ENCODE assay signal across 12 cellular contexts in genomic region chr1:22204989-22205913, GRCh38.
DNase-seq lines count a peak whose midpoint lies in the region; ATAC-seq, FAIRE-seq and TF ChIP-seq lines count a peak whose summit lies in the region.
"Had no signal": no experiment of that assay in that cellular context is flagged by ENCODE, and none has a peak within 500 bp of the region (broad histone marks: within the 10 kb centered on the region; RNA-seq: fewer than 3 reads in every experiment).

No MANE protein-coding gene starts in this region.

- H3K79me2 ChIP-seq in K562 (ENCODE audit: control insufficient read depth, insufficient read depth, low read length): no peaks in the 10 kb centered on the region

- peaks cover 6% of the 10 kb centered on the region for H3K9me1 ChIP-seq in K562 (ENCODE audit: control insufficient read depth, insufficient read depth, low read length)

- in situ Hi-C loops in K562 (cut with MboI): no loop called here

- ATAC-seq in K562 (no peak), mucosa of descending colon (peak; percentile 25)
- ATAC-seq: psoas muscle had no signal

- no peaks in the 10 kb centered on the region for H3K4me1 ChIP-seq in K562 (replicated peaks in 1 of 2; ENCODE audit: control insufficient read depth in 2 of 2, insufficient read depth in 2 of 2, low read length in 2 of 2)
- H3K4me1 ChIP-seq in mucosa of descending colon (ENCODE audit: low read depth): no peaks in the 10 kb centered on the region
- no peaks in the 10 kb centered on the region for H3K4me1 ChIP-seq in effector memory CD4-positive, alpha-beta T cell (ENCODE audit: control insufficient read depth, insufficient read depth, low read length, poor library complexity, severe bottlenecking)
- H3K4me1 ChIP-seq: psoas muscle had no signal

- H4K20me1 ChIP-seq in K562 (replicated peaks; ENCODE audit: control insufficient read depth, insufficient read depth, low read length): peaks cover under 1% of the 10 kb centered on the region

- FAIRE-seq in K562 (lab: Jason Lieb, UNC): no peak

- no peak overlapping the region for H2AFZ ChIP-seq in K562 (ENCODE audit: low read depth, low read length)

- intact Hi-C loops in K562 (cut with micrococcal nuclease): loop anchor here (5.0 kb wide), 1 partner anchor 73 kb away; no protein-coding TSS in a partner anchor
- intact Hi-C loops in mucosa of descending colon (cut with DNase I, micrococcal nuclease): no loop called here

- peaks cover 38 to 54% of the 10 kb centered on the region in 2 experiments; a peak in 4 of 5 replicates for H3K27me3 ChIP-seq in K562 (ENCODE audit: control insufficient read depth in 2 of 2, insufficient read depth in 2 of 2, low read length in 2 of 2)
- peaks cover 10% of the 10 kb centered on the region for H3K27me3 ChIP-seq in effector memory CD4-positive, alpha-beta T cell (replicated peaks; ENCODE audit: control insufficient read depth, insufficient read depth, low read length, poor library complexity, severe bottlenecking)

- DNase-seq in AG10803 (ENCODE audit: low read depth): peak; percentile 37
- no peak for DNase-seq in K562 (ENCODE audit: extremely low read depth in 1 of 4, low spot score in 3 of 4)
- peak in 1 of 3 donors; percentile 19 for DNase-seq in mucosa of descending colon
- no peak for DNase-seq in effector memory CD4-positive, alpha-beta T cell
- no peak for DNase-seq in GM19238 (ENCODE audit: insufficient read length, low spot score)
- DNase-seq in SIG-M5 (lab: John Stamatoyannopoulos, UW): no peak
- DNase-seq in NCI-H1105 (lab: John Stamatoyannopoulos, UW): no peak
- DNase-seq: activated naive CD4-positive, alpha-beta T cell treated with Interleukin-2 at 50 U/mL for 16 hours; NCI-H1105 treated with DMSO at 0.1 percent for 48 hours; NCI-H345 had no signal

- no TSS peak for BruUV-seq in K562 (replicated peaks; lab: Mats Ljungman, UMichigan)

- no peak overlapping the region for H3K9ac ChIP-seq in K562 (ENCODE audit: insufficient read depth in 1 of 2, low read depth in 2 of 2, low read length in 2 of 2)

- no peaks in the 10 kb centered on the region for H3K36me3 ChIP-seq in K562 (ENCODE audit: control insufficient read depth, insufficient read depth, low read length)
- no peaks in the 10 kb centered on the region for H3K36me3 ChIP-seq in mucosa of descending colon (ENCODE audit: low read depth)
- H3K36me3 ChIP-seq in effector memory CD4-positive, alpha-beta T cell (ENCODE audit: control insufficient read depth, insufficient read depth, low read length): no peaks in the 10 kb centered on the region

- no peak for TF ChIP-seq POLR2A in K562 (conservative IDR thresholded peaks at IDR 0.05)

- CTCF ChIA-PET in K562 (lab: Yijun Ruan, JAX; ENCODE audit: low intra/inter-chr PET ratio): no interaction called here

- TF ChIP-seq EP300 in Ishikawa (IDR thresholded peaks at IDR 0.05; ENCODE audit: borderline replicate concordance) (no peak), K562 (IDR thresholded peaks at IDR 0.05; ENCODE audit: low read length) (no peak)

- no peak overlapping the region for H3K27ac ChIP-seq in K562 (ENCODE audit: extremely low read depth, low read depth, low read length)
- H3K27ac ChIP-seq in effector memory CD4-positive, alpha-beta T cell (ENCODE audit: insufficient read depth, low read length, poor library complexity, severe bottlenecking): no peak overlapping the region
- H3K27ac ChIP-seq: psoas muscle had no signal

- 2% methylated on average over 15 of the region's 15 CpGs for WGBS in K562 (ENCODE audit: insufficient coverage, low coverage, missing lambda C conversion rate)

- POLR2A ChIA-PET in K562 (lab: Yijun Ruan, JAX): interaction anchor here (0.7 to 1.4 kb wide), 5 partner anchors 19 to 155 kb away, joined by 3 to 4 read pairs (median 3); no protein-coding TSS in a partner anchor

- no peak overlapping the region for H3K4me3 ChIP-seq in AG10803 (ENCODE audit: low read length)
- no peak overlapping the region for H3K4me3 ChIP-seq in K562
- H3K4me3 ChIP-seq in mucosa of descending colon: no peak overlapping the region
- no peak overlapping the region for H3K4me3 ChIP-seq in effector memory CD4-positive, alpha-beta T cell (ENCODE audit: insufficient read depth, low read depth, low read length, poor library complexity, severe bottlenecking)
- H3K4me3 ChIP-seq: psoas muscle had no signal

- H3K9me3 ChIP-seq in K562 (replicated peaks; ENCODE audit: control insufficient read depth, insufficient read depth, low read depth, low read length) (no peaks in the 10 kb centered on the region), mucosa of descending colon (no peaks in the 10 kb centered on the region)
- no peaks in the 10 kb centered on the region for H3K9me3 ChIP-seq in effector memory CD4-positive, alpha-beta T cell (ENCODE audit: control insufficient read depth, low read length)
- H3K9me3 ChIP-seq: psoas muscle had no signal

- TF ChIP-seq CTCF in AG10803 (conservative IDR thresholded peaks at IDR 0.05; ENCODE audit: low read length) (no peak), K562 (IDR thresholded peaks at IDR 0.05 in 2 of 3, conservative IDR thresholded peaks at IDR 0.05 in 1 of 3; ENCODE audit: insufficient read depth in 2 of 3, low read depth in 1 of 3, low read length in 3 of 3) (no peak), mucosa of descending colon (IDR thresholded peaks at IDR 0.05) (no peak)

- TF ChIP-seq RAD21 in Ishikawa (IDR thresholded peaks at IDR 0.05; ENCODE audit: low read depth) (no peak), K562 (CRISPR knock-in tag; conservative IDR thresholded peaks at IDR 0.05 in 1 of 2, IDR thresholded peaks at IDR 0.05 in 1 of 2) (no peak)

- no peak overlapping the region for H3K4me2 ChIP-seq in K562 (ENCODE audit: insufficient read depth, low read length)

TF ChIP-seq in Ishikawa, 13 proteins besides CTCF, POLR2A, EP300 and RAD21:
- no peak for TF ChIP-seq YY1 (IDR thresholded peaks at IDR 0.05; ENCODE audit: low read depth)
- peak; percentile 43 for TF ChIP-seq NFIC (IDR thresholded peaks at IDR 0.05)
- TF ChIP-seq CEBPB (IDR thresholded peaks at IDR 0.05): no peak
- TF ChIP-seq, protein P1, sequence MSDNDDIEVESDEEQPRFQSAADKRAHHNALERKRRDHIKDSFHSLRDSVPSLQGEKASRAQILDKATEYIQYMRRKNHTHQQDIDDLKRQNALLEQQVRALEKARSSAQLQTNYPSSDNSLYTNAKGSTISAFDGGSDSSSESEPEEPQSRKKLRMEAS (IDR thresholded peaks at IDR 0.05): peak; percentile 82
- TF ChIP-seq USF1 (IDR thresholded peaks at IDR 0.05): no peak
- TF ChIP-seq FOXM1 (IDR thresholded peaks at IDR 0.05; ENCODE audit: borderline replicate concordance, low read depth): no peak

TF ChIP-seq in K562, 482 proteins besides CTCF, POLR2A, EP300 and RAD21 (continues in another document):
- TF ChIP-seq, protein P2, sequence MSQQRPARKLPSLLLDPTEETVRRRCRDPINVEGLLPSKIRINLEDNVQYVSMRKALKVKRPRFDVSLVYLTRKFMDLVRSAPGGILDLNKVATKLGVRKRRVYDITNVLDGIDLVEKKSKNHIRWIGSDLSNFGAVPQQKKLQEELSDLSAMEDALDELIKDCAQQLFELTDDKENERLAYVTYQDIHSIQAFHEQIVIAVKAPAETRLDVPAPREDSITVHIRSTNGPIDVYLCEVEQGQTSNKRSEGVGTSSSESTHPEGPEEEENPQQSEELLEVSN (IDR thresholded peaks at IDR 0.05; ENCODE audit: borderline replicate concordance in 1 of 2, extremely low read depth in 1 of 2, insufficient read depth in 1 of 2, insufficient read length in 1 of 2, low read depth in 1 of 2, low read length in 1 of 2, poor library complexity in 1 of 2, severe bottlenecking in 1 of 2): peak; percentile 16 to 60
- TF ChIP-seq MLX (CRISPR knock-in tag; conservative IDR thresholded peaks at IDR 0.05) (no peak), ZNF699 (CRISPR knock-in tag; IDR thresholded peaks at IDR 0.05; ENCODE audit: insufficient replicate concordance) (no peak), ZNF143 (CRISPR knock-in tag; IDR thresholded peaks at IDR 0.05) (no peak), BRD9 (IDR thresholded peaks at IDR 0.05; ENCODE audit: low read depth, partially characterized antibody) (no peak), ZNF24 (IDR thresholded peaks at IDR 0.05) (peak; percentile 92), SAP30 (IDR thresholded peaks at IDR 0.05; ENCODE audit: borderline replicate concordance, insufficient read depth, low read depth, low read length, poor library complexity, severe bottlenecking) (no peak), TRIM25 (IDR thresholded peaks at IDR 0.05; ENCODE audit: borderline replicate concordance) (no peak), ZNF668 (CRISPR knock-in tag; IDR thresholded peaks at IDR 0.05) (no peak)
- TF ChIP-seq, protein P3, sequence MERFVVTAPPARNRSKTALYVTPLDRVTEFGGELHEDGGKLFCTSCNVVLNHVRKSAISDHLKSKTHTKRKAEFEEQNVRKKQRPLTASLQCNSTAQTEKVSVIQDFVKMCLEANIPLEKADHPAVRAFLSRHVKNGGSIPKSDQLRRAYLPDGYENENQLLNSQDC (CRISPR knock-in tag; IDR thresholded peaks at IDR 0.05): no peak
